ENCODE assay signal across 1 cellular context in genomic region chr4:28229092-28229491, GRCh38.
TF ChIP-seq lines count a peak whose summit lies in the region.

No MANE protein-coding gene starts in this region.

TF ChIP-seq in WTC11, 78 proteins besides CTCF, POLR2A, EP300 and RAD21 (continued from another document):
- TF ChIP-seq ZSCAN18 (CRISPR knock-in tag; IDR thresholded peaks at IDR 0.05) = no peak
- TF ChIP-seq NR1H2 (CRISPR knock-in tag; IDR thresholded peaks at IDR 0.05) = no peak
- TF ChIP-seq ZNF263 (CRISPR knock-in tag; IDR thresholded peaks at IDR 0.05; ENCODE audit: low read depth) = no peak
- TF ChIP-seq MAX (CRISPR knock-in tag; IDR thresholded peaks at IDR 0.05) = no peak
